26 cellular contexts compared by ENCODE assay signal in genomic region chr11:68711114-68711513, GRCh38. TPM values are rescaled to one million over a fixed set of nuclear protein-coding genes. Genes with fewer than 3 reads are reported as not detected.
"Had no signal": no experiment of that assay in that cellular context is flagged by ENCODE, and none has a peak within 500 bp of the region (broad histone marks: within the 10 kb centered on the region; RNA-seq: fewer than 3 reads in every experiment).

No MANE protein-coding gene starts in this region.

- H3K9me3 ChIP-seq: SJCRH30, SK-N-SH had no signal

- H3K36me3 ChIP-seq: SJCRH30 had no signal

- H3K27ac ChIP-seq: SJCRH30, VCaP had no signal

- H3K9ac ChIP-seq: SK-N-SH had no signal

- H3K4me3 ChIP-seq: SJCRH30 had no signal

- ATAC-seq: activated CD4-positive, alpha-beta T cell treated with anti-CD3 and anti-CD28 coated beads for 36 hours; activated T-cell treated with anti-CD3 and anti-CD28 coated beads, Interleukin-2, amount 50 U/mL, for 72 hours; Right ventricle myocardium inferior had no signal

- H3K4me1 ChIP-seq: SJCRH30 had no signal

- DNase-seq: activated CD4-positive, alpha-beta memory T cell treated with anti-CD3 and anti-CD28 coated beads, Interleukin-2, amount 10 ng/mL, durations not matched to agents 7 days and 5 days; activated CD4-positive, alpha-beta T cell treated with anti-CD3 and anti-CD28 coated beads for 36 hours; activated CD4-positive, alpha-beta T cell treated with anti-CD3 and anti-CD28 coated beads, Interleukin-2, amount 50 U/mL, for 1 hour; activated gamma-delta T cell treated with Interleukin-2 at 50 U/mL for 16 hours; activated naive CD4-positive, alpha-beta T cell treated with anti-CD3 and anti-CD28 coated beads, Interleukin-2, amount 10 ng/mL, durations not matched to agents 7 days and 5 days; activated naive CD8-positive, alpha-beta T cell treated with anti-CD3 and anti-CD28 coated beads for 36 hours; activated T-cell treated with anti-CD3 and anti-CD28 coated beads, Interleukin-2, amount 50 U/mL, for 72 hours; caudate nucleus; Kasumi-1; NCI-H1048; NCI-H146; NCI-H187 treated with DMSO at 0.1 percent for 48 hours; NCI-H2171; NCI-H2227 treated with DMSO at 0.1 percent for 48 hours; NCI-H510A; NCI-H69; NK-92 treated with Interleukin-12 subunit alpha and Interleukin-12 subunit beta, amount 100 ng/mL, for 24 hours; OCI-M1; RPMI8226; SJCRH30; SK-N-SH; T-helper 1 cell had no signal

- H3K4me2 ChIP-seq: SK-N-SH had no signal

- H3K27me3 ChIP-seq: SJCRH30 had no signal

RNA-seq across cellular contexts. Expression of gene GAL, which starts 26.8 kb away (rescaled TPM):
- total RNA-seq: activated CD4-positive, alpha-beta memory T cell treated with anti-CD3 and anti-CD28 coated beads, Interleukin-2, amount 10 ng/mL, durations not matched to agents 7 days and 5 days; cerebellum; Right ventricle myocardium inferior; SJCRH30; T-helper 2 cell treated with Interferon-gamma antibody and Interleukin-4, amounts not matched to agents 100 ng/mL and 5 ng/mL, for 36 hours had no signal

RNA-seq across cellular contexts. Expression of gene TESMIN, which starts 40.2 kb away (rescaled TPM):
- total RNA-seq: SJCRH30 had no signal
